Comparison of ENCODE assay signal across 32 cellular contexts in the genomic region with DNA sequence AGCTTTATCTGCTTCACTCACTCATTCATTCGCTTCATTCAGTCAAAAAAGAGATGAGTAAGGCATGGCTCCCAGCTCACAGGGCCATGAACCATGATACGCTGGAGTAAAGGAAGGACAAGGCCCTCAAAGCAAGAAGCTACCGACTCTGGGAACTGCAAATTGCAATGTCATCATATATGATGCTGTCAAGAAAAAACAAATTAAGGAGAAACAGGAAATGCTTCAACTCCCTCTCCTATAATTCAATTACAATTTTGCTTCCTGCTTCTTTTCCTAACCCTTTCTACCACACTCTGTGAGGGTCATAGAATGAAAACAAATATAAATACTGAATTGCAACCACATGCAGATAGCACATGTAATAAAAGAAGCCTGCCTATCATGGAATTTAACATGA.
"Had no signal": no experiment of that assay in that cellular context is flagged by ENCODE, and none has a peak within 500 bp of the region (broad histone marks: within the 10 kb centered on the region; RNA-seq: fewer than 3 reads in every experiment).

No MANE protein-coding gene starts in this region.

- H3K27me3 ChIP-seq: ascending aorta, cardiac muscle cell, dorsolateral prefrontal cortex, gastroesophageal sphincter, hepatocyte, ovary, right atrium auricular region, testis, transverse colon had no signal

- H2AFZ ChIP-seq: hepatocyte had no signal

- DNase-seq: activated CD4-positive, alpha-beta memory T cell treated with anti-CD3 and anti-CD28 coated beads for 36 hours; activated CD4-positive, alpha-beta T cell treated with anti-CD3 and anti-CD28 coated beads, Interleukin-2, amount 10 ng/mL, durations not matched to agents 24 days and 14 days; activated CD8-positive, alpha-beta memory T cell treated with anti-CD3 and anti-CD28 coated beads, Interleukin-2, amount 50 U/mL, for 4 hours; activated effector memory CD4-positive, alpha-beta T cell treated with anti-CD3 and anti-CD28 coated beads, Interleukin-2, amount 50 U/mL, for 16 hours; activated naive CD4-positive, alpha-beta T cell treated with anti-CD3 and anti-CD28 coated beads for 36 hours; activated naive CD8-positive, alpha-beta T cell treated with anti-CD3 and anti-CD28 coated beads for 36 hours; activated T-cell treated with anti-CD3 and anti-CD28 coated beads, Interleukin-2, amount 50 U/mL, for 1 hour; cerebellar nuclear complex; dorsolateral prefrontal cortex; effector memory CD8-positive, alpha-beta T cell; erythroblast; islet precursor cell; left cardiac atrium; naive B cell; ovary; psoas muscle; stimulated activated CD4-positive, alpha-beta T cell treated with anti-CD3 and anti-CD28 coated beads, Interleukin-12 subunit alpha, Interleukin-12 subunit beta, amount 100 ng/mL, for 4 hours; stimulated activated CD4-positive, alpha-beta T cell treated with anti-CD3 and anti-CD28 coated beads, Interleukin-4, amount 100 ng/mL, for 1 hour; stimulated activated naive CD8-positive, alpha-beta T cell treated with anti-CD3 and anti-CD28 coated beads, Interleukin-15, Interleukin-2, amounts not matched to agents 100 U/mL and 50 U/mL, for 24 hours; T-helper 17 cell; T1000; testis; transverse colon; WERI-Rb-1 had no signal

- FAIRE-seq: urothelium cell line had no signal

- H3K4me1 ChIP-seq: ascending aorta, gastroesophageal sphincter, psoas muscle, right atrium auricular region, testis, transverse colon had no signal

- H3K4me3 ChIP-seq: ascending aorta, cardiac muscle cell, coronary artery, dorsolateral prefrontal cortex, gastroesophageal sphincter, hepatocyte, ovary, psoas muscle, right atrium auricular region, testis, transverse colon had no signal

- H3K9me3 ChIP-seq: ascending aorta, gastroesophageal sphincter, ovary, psoas muscle, right atrium auricular region, testis, transverse colon had no signal

- H3K4me2 ChIP-seq: hepatocyte had no signal

- H3K27ac ChIP-seq: ascending aorta, cardiac muscle cell, coronary artery, dorsolateral prefrontal cortex, gastroesophageal sphincter, hepatocyte, ovary, psoas muscle, right atrium auricular region, testis, transverse colon, WERI-Rb-1 had no signal

- ATAC-seq: activated CD4-positive, CD25-positive, alpha-beta regulatory T cell treated with anti-CD3 and anti-CD28 coated beads, Interleukin-2, amount 50 U/mL, for 24 hours; effector memory CD8-positive, alpha-beta T cell; gastroesophageal sphincter; left cardiac atrium; psoas muscle; stimulated activated naive CD8-positive, alpha-beta T cell treated with anti-CD3 and anti-CD28 coated beads, Interleukin-15, Interleukin-2, amounts not matched to agents 100 U/mL and 50 U/mL, for 24 hours; T-helper 17 cell had no signal

- H3K36me3 ChIP-seq: ascending aorta, cardiac muscle cell, gastroesophageal sphincter, ovary, right atrium auricular region, transverse colon, WERI-Rb-1 had no signal

- H3K79me2 ChIP-seq: hepatocyte had no signal
